27 cellular contexts compared by ENCODE assay signal in genomic region chr3:152772622-152773021, GRCh38.
"Had no signal": no experiment of that assay in that cellular context is flagged by ENCODE, and none has a peak within 500 bp of the region (broad histone marks: within the 10 kb centered on the region; RNA-seq: fewer than 3 reads in every experiment).

No MANE protein-coding gene starts in this region.

- H3K4me1 Mint-ChIP-seq: immature natural killer cell; natural killer cell; stimulated activated effector memory CD8-positive, alpha-beta T cell treated with anti-CD3 and anti-CD28 coated beads, Interleukin-12 subunit alpha, Interleukin-12 subunit beta, amount 100 ng/mL, for 72 hours had no signal

- FAIRE-seq: islet of Langerhans, kidney had no signal

- H3K9me3 ChIP-seq: ovary, suprapubic skin, thoracic aorta, tibial artery, uterus had no signal

- H3K9me3 Mint-ChIP-seq: stimulated activated naive CD8-positive, alpha-beta T cell treated with anti-CD3 and anti-CD28 coated beads, Interleukin-15, Interleukin-2, amounts not matched to agents 100 ng/mL and 50 ng/mL, for 24 hours had no signal

- H3K27me3 ChIP-seq: ovary, suprapubic skin, tibial artery had no signal

- ATAC-seq: natural killer cell; right cardiac atrium; sciatic nerve; stimulated activated effector memory CD8-positive, alpha-beta T cell treated with anti-CD3 and anti-CD28 coated beads, Interleukin-12 subunit alpha, Interleukin-12 subunit beta, amount 100 ng/mL, for 72 hours had no signal

- H3K36me3 ChIP-seq: left ventricle myocardium inferior, ovary, suprapubic skin, thoracic aorta, tibial artery, uterus had no signal

- H3K4me1 ChIP-seq: suprapubic skin, tibial artery, uterus had no signal

- H3K27ac Mint-ChIP-seq: immature natural killer cell; naive B cell; natural killer cell; progenitor cell of endocrine pancreas; stimulated activated effector memory CD8-positive, alpha-beta T cell treated with anti-CD3 and anti-CD28 coated beads, Interleukin-12 subunit alpha, Interleukin-12 subunit beta, amount 100 ng/mL, for 72 hours; stimulated activated naive CD8-positive, alpha-beta T cell treated with anti-CD3 and anti-CD28 coated beads, Interleukin-15, Interleukin-2, amounts not matched to agents 100 ng/mL and 50 ng/mL, for 24 hours; type B pancreatic cell had no signal

- H3K36me3 Mint-ChIP-seq: immature natural killer cell; natural killer cell; stimulated activated effector memory CD8-positive, alpha-beta T cell treated with anti-CD3 and anti-CD28 coated beads, Interleukin-12 subunit alpha, Interleukin-12 subunit beta, amount 100 ng/mL, for 72 hours had no signal

- DNase-seq: hypothalamus; immature natural killer cell; kidney; left ventricle myocardium inferior; mesendoderm; midbrain; naive B cell; natural killer cell; ovary; right cardiac atrium; stimulated activated CD4-positive, alpha-beta T cell treated with anti-CD3 and anti-CD28 coated beads, Interleukin-12 subunit alpha, Interleukin-12 subunit beta, amount 100 ng/mL, for 4 hours; stimulated activated CD4-positive, alpha-beta T cell treated with anti-CD3 and anti-CD28 coated beads, Interleukin-15, amount 100 ng/mL, for 24 hours; stimulated activated CD4-positive, alpha-beta T cell treated with anti-CD3 and anti-CD28 coated beads, Interleukin-2, amount 100 ng/mL, for 24 hours; stimulated activated CD4-positive, alpha-beta T cell treated with anti-CD3 and anti-CD28 coated beads, Interleukin-4, amount 100 ng/mL, for 1 hour; stimulated activated naive CD4-positive, alpha-beta T cell; tibial artery; uterus had no signal

- H3K4me3 ChIP-seq: left ventricle myocardium inferior, lung, ovary, skin epidermis, suprapubic skin, thoracic aorta, tibial artery, uterus had no signal

- H3K27ac ChIP-seq: left ventricle myocardium inferior, ovary, skin epidermis, suprapubic skin, thoracic aorta, tibial artery had no signal

- H3K27me3 Mint-ChIP-seq: naive B cell; stimulated activated naive CD8-positive, alpha-beta T cell treated with anti-CD3 and anti-CD28 coated beads, Interleukin-15, Interleukin-2, amounts not matched to agents 100 ng/mL and 50 ng/mL, for 24 hours; type B pancreatic cell had no signal

- H3K4me3 Mint-ChIP-seq: immature natural killer cell; naive B cell; natural killer cell; stimulated activated effector memory CD8-positive, alpha-beta T cell treated with anti-CD3 and anti-CD28 coated beads, Interleukin-12 subunit alpha, Interleukin-12 subunit beta, amount 100 ng/mL, for 72 hours; stimulated activated naive CD8-positive, alpha-beta T cell treated with anti-CD3 and anti-CD28 coated beads, Interleukin-15, Interleukin-2, amounts not matched to agents 100 ng/mL and 50 ng/mL, for 24 hours; type B pancreatic cell had no signal
